8 cellular contexts compared by ENCODE assay signal in genomic region chr12:96120359-96121100, GRCh38.
DNase-seq lines count a peak whose midpoint lies in the region; ATAC-seq, FAIRE-seq and TF ChIP-seq lines count a peak whose summit lies in the region.

No MANE protein-coding gene starts in this region.

- peak overlapping the region; percentile 22; the same call in 1 of the 2 replicates for H3K4me3 ChIP-seq in GM06990 (replicated peaks; ENCODE audit: low read depth, low read length)
- H3K4me3 ChIP-seq in kidney (ENCODE audit: low read length in 2 of 2): no peak overlapping the region

- FAIRE-seq in kidney (lab: Jason Lieb, UNC): no peak

- no peaks in the 10 kb centered on the region for H3K9me3 ChIP-seq in kidney (ENCODE audit: control insufficient read depth in 1 of 2, low read length in 2 of 2)

- H3K36me3 ChIP-seq in GM06990 (ENCODE audit: control insufficient read depth, insufficient read depth, low read length) (no peaks in the 10 kb centered on the region), kidney (ENCODE audit: control insufficient read depth in 1 of 2, insufficient read depth in 2 of 2, low read length in 2 of 2) (no peaks in the 10 kb centered on the region)

- no peak overlapping the region for H3K27ac ChIP-seq in kidney (ENCODE audit: low read depth in 2 of 2, low read length in 2 of 2)

- intact Hi-C loops in kidney (cut with DNase I): no loop called here

- H3K4me1 ChIP-seq in kidney (ENCODE audit: control insufficient read depth in 1 of 2, insufficient read depth in 1 of 2, low read depth in 1 of 2, low read length in 2 of 2): peaks cover 0 to 2% of the 10 kb centered on the region in 2 donors

- peak; percentile 81 for ATAC-seq in GM21515 (IDR thresholded peaks at IDR 0.05; ENCODE audit: unreplicated experiment)
- ATAC-seq in HG03575 (IDR thresholded peaks at IDR 0.05; ENCODE audit: extremely low read depth, insufficient number of reproducible peaks, low FRiP score, unreplicated experiment): peak; percentile 51
- ATAC-seq in GM18873 (IDR thresholded peaks at IDR 0.05; ENCODE audit: low FRiP score, unreplicated experiment): no peak

- H3K9ac ChIP-seq in kidney (ENCODE audit: low read length in 2 of 2): no peak overlapping the region

- no peaks in the 10 kb centered on the region for H3K27me3 ChIP-seq in GM06990 (replicated peaks; ENCODE audit: control insufficient read depth, insufficient read depth, low read length)

- DNase-seq in GM06990 (ENCODE audit: extremely low read depth, insufficient read length) (peak; percentile 25), germinal center (ENCODE audit: low spot score) (peak; percentile 33), NCI-H526 (lab: John Stamatoyannopoulos, UW) (no peak), kidney (no peak), NCI-H1105 (lab: John Stamatoyannopoulos, UW) (no peak)

- TF ChIP-seq CTCF in GM06990 (IDR thresholded peaks at IDR 0.05; ENCODE audit: insufficient read depth, low read length, poor library complexity, severe bottlenecking): no peak
- TF ChIP-seq CTCF in kidney (IDR thresholded peaks at IDR 0.05; ENCODE audit: borderline replicate concordance, extremely low read depth, insufficient read depth): no peak

Comparison
In these comparisons a context has a peak if more than half of its experiments do, and no peak if none do; other contexts are left out.
1. DNase-seq: peak in GM06990 (single experiment) and germinal center (single experiment); none in NCI-H526 (0 of 2), kidney (single experiment) and NCI-H1105 (single experiment).